ENCODE assay signal across 1 cellular context in the genomic region with DNA sequence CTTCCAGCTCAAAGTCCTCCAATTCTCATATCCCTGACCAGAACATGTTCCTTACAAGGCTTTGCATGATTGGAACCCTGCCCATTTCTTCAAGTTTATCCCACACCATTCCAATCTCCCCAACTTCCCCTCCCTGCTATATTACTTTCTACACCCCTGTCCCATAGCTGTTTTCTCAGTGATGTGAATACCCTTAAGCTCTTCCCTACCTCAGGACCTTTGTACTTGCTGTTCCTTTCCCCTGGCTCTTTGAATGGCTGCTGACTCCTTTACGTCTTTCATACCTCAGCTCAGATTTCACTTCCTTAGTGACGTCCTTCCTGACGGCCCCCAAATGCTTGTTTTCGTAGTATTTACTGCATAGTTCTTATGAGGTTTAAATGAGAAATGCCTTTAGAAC.
TF ChIP-seq lines count a peak whose summit lies in the region.

No MANE protein-coding gene starts in this region.

TF ChIP-seq in H1, 55 proteins besides CTCF, POLR2A, EP300 and RAD21:
- TF ChIP-seq GABPA (IDR thresholded peaks at IDR 0.05; ENCODE audit: borderline replicate concordance, insufficient read depth, low read length), result no peak
- 0 out of 2 replicates have a peak, but pooled peaks have one; percentile 51 for TF ChIP-seq KDM1A (IDR thresholded peaks at IDR 0.05; ENCODE audit: borderline replicate concordance, low read length)
